17 cellular contexts compared by ENCODE assay signal in the genomic region with DNA sequence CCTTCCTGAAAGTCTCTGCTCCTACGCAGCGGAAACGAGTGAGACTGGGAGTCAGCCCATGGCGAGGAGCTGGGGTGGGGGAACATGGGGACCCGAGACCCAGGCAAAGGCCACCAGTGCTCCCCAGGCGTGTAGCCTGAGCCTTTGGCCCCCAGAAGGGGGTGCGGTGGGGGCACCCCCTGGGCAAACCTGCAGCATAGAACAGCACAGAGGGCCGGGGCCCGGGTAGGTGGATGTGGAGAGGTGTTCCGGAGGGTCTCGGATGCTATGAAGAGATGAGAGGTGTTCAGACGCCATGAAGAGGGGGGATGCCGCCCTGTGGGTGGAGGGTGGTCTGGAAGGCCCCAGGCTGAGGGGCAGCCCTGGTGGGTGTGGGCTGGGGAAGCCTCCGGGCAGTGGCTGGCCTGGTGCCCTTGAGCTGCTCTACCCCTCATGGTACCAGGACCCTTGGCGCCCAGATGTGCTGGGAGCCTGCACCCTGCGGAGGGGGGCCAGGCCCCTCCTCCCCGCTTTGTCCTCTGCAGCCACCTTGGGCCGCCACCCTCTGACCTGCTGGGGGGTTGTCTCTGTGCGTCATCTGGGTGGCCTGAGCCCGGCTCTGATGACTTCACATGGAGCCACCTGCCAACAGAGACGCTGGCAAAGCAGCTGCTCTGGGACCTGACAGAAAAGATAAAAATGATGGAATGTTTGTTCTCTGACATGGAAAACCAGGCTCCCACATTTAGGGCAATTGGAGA.
DNase-seq lines count a peak whose midpoint lies in the region; ATAC-seq and TF ChIP-seq lines count a peak whose summit lies in the region.
"Had no signal": no experiment of that assay in that cellular context is flagged by ENCODE, and none has a peak within 500 bp of the region (broad histone marks: within the 10 kb centered on the region; RNA-seq: fewer than 3 reads in every experiment).

No MANE protein-coding gene starts in this region.

- intact Hi-C loops in left ventricle myocardium superior (cut with micrococcal nuclease) (no loop called here), Right ventricle myocardium superior (cut with DNase I) (no loop called here), upper lobe of right lung (cut with DNase I) (no loop called here)

- no peak overlapping the region for H3K4me3 ChIP-seq in upper lobe of right lung
- H3K4me3 ChIP-seq: hepatocyte, K562, SK-N-MC, smooth muscle cell, suprapubic skin had no signal

- no peaks in the 10 kb centered on the region for H3K9me3 ChIP-seq in upper lobe of right lung
- H3K9me3 ChIP-seq: suprapubic skin had no signal

- peaks cover 2% of the 10 kb centered on the region for H3K4me1 ChIP-seq in upper lobe of right lung

- no peaks in the 10 kb centered on the region for H3K27me3 ChIP-seq in upper lobe of right lung
- H3K27me3 ChIP-seq: hepatocyte had no signal

- no peak overlapping the region for H3K27ac ChIP-seq in upper lobe of right lung
- H3K27ac ChIP-seq: hepatocyte, SK-N-MC, suprapubic skin had no signal

- H3K36me3 ChIP-seq in upper lobe of right lung: no peaks in the 10 kb centered on the region
- H3K36me3 ChIP-seq: suprapubic skin had no signal

- no peak for TF ChIP-seq CTCF in upper lobe of right lung (IDR thresholded peaks at IDR 0.05)

- ATAC-seq in left ventricle myocardium superior (no peak), Right ventricle myocardium superior (ENCODE audit: poor library complexity) (no peak), upper lobe of right lung (no peak), GM19351 (IDR thresholded peaks at IDR 0.05; ENCODE audit: unreplicated experiment) (no peak)
- ATAC-seq: CD8-positive, alpha-beta T cell; K562 had no signal

- DNase-seq in left ventricle myocardium superior (peak; percentile 14), Right ventricle myocardium superior (no peak), SHP77 (lab: John Stamatoyannopoulos, UW) (peak; percentile 86 to 90), left kidney (ENCODE audit: low read depth, low spot score) (peak; percentile 73), upper lobe of right lung (peak; percentile 56), ecto neural progenitor cell (ENCODE audit: low spot score) (no peak), HuH-7 (ENCODE audit: low spot score) (no peak)
- DNase-seq: activated CD4-positive, CD25-positive, alpha-beta regulatory T cell; CD8-positive, alpha-beta T cell; naive B cell; NCI-H1930 had no signal

Comparison
In these comparisons a context has a peak if more than half of its experiments do, and no peak if none do; other contexts are left out.
1. DNase-seq: peak in left ventricle myocardium superior (single experiment), SHP77 (2 of 2), left kidney (single experiment) and upper lobe of right lung (single experiment); none in Right ventricle myocardium superior (single experiment), ecto neural progenitor cell (single experiment) and HuH-7 (single experiment).